ENCODE assay signal across 12 cellular contexts in the genomic region with DNA sequence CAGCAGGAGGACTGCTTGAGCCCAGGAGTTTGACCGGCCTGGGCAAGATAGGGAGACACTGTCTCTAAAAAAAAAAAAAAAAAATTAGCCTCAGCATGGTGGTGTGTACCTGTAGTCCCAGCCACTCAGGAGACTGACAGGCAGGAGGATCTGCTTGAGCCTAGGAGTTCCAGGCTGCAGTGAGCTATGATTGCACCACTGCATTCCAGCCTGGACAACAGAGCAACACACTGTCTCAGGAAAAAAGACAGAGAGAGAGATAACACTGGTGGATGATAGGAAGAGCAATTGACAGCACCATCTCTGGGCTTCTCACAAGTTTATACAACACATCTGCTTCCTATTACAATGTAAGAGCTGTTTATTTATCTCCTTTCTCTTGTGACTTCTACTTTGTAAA. TPM values are rescaled to one million over a fixed set of nuclear protein-coding genes. Genes with fewer than 3 reads are reported as not detected.
A peak's percentile ranks its signal among the peaks of the same experiment; 100 is the strongest.
DNase-seq lines count a peak whose midpoint lies in the region; ATAC-seq and TF ChIP-seq lines count a peak whose summit lies in the region.
"Had no signal": no experiment of that assay in that cellular context is flagged by ENCODE, and none has a peak within 500 bp of the region (broad histone marks: within the 10 kb centered on the region; RNA-seq: fewer than 3 reads in every experiment).

No MANE protein-coding gene starts in this region.

- peak overlapping the region in 4 of 10 donors; percentile 26 to 67 (median 51) for H3K4me3 Mint-ChIP-seq in naive thymus-derived CD8-positive, alpha-beta T cell

- peaks cover 0 to 3% (median 0%) of the 10 kb centered on the region in 3 donors for H3K36me3 Mint-ChIP-seq in naive thymus-derived CD8-positive, alpha-beta T cell

- CTCF ChIA-PET in HEK293 (lab: Yijun Ruan, JAX): no interaction called here

- DNase-seq in adipocyte (ENCODE audit: low read depth): peak; percentile 41
- DNase-seq in naive thymus-derived CD8-positive, alpha-beta T cell: no peak
- no peak for DNase-seq in RKO (ENCODE audit: low spot score)
- DNase-seq in NCI-H774 (lab: John Stamatoyannopoulos, UW): no peak
- DNase-seq in GF-D8 (lab: John Stamatoyannopoulos, UW): no peak
- DNase-seq: effector memory CD4-positive, alpha-beta T cell; left cardiac atrium; NCI-H146; SHP77 had no signal

- peak overlapping the region in 6 of 10 donors; percentile 6 to 82 (median 71) for H3K27ac Mint-ChIP-seq in naive thymus-derived CD8-positive, alpha-beta T cell

- peaks cover 28 to 63% (median 53%) of the 10 kb centered on the region in 4 donors for H3K4me1 Mint-ChIP-seq in naive thymus-derived CD8-positive, alpha-beta T cell

- POLR2A ChIA-PET in HEK293 (lab: Yijun Ruan, JAX): interaction anchor here (0.6 kb wide), 1 partner anchor 544 kb away, joined by 3 read pairs; no protein-coding TSS in a partner anchor
- POLR2A ChIA-PET in naive thymus-derived CD8-positive, alpha-beta T cell (lab: Charles Lee): interaction anchor here (0.7 to 6.3 kb wide), 7 partner anchors 22 to 317 kb away, joined by 3 to 129 read pairs (median 4); partner anchors contain the start of genes GMEB1, MED18 and YTHDF2

- H3K9me3 Mint-ChIP-seq in naive thymus-derived CD8-positive, alpha-beta T cell: no peaks in the 10 kb centered on the region

- H4K20me1 ChIP-seq in BLaER1 treated with 17β-estradiol and CSF1 and Interleukin-3, amounts not matched to agents 10 nM and 100 nM: peaks cover 0 to 8% (median 0%) of the 10 kb centered on the region in 11 experiments; a peak in 1 of 22 replicates

- no peaks in the 10 kb centered on the region for H3K27me3 ChIP-seq in BLaER1 treated with 17β-estradiol and CSF1 and Interleukin-3, amounts not matched to agents 10 nM and 100 nM
- H3K27me3 ChIP-seq in adipocyte (replicated peaks; ENCODE audit: control insufficient read depth, insufficient read depth, low read length): no peaks in the 10 kb centered on the region

- no peak overlapping the region for H3K4me2 ChIP-seq in BLaER1 treated with 17β-estradiol and CSF1 and Interleukin-3, amounts not matched to agents 10 nM and 100 nM

- no peak for ATAC-seq in naive thymus-derived CD8-positive, alpha-beta T cell
- ATAC-seq: left cardiac atrium had no signal

- H3K4me1 ChIP-seq in BLaER1 treated with 17β-estradiol and CSF1 and Interleukin-3, amounts not matched to agents 10 nM and 100 nM: peaks cover 45 to 69% (median 49%) of the 10 kb centered on the region in 10 experiments
- H3K4me1 ChIP-seq in HEK293 (ENCODE audit: control insufficient read depth, insufficient read depth, low read length): no peaks in the 10 kb centered on the region
- peaks cover 17% of the 10 kb centered on the region for H3K4me1 ChIP-seq in adipocyte (ENCODE audit: control insufficient read depth, insufficient read depth, low read length)

- H3K27me3 Mint-ChIP-seq in naive thymus-derived CD8-positive, alpha-beta T cell: no peaks in the 10 kb centered on the region

- peak overlapping the region in 6 of 11 experiments; percentile 6 to 39 (median 30); a peak in 8 of 22 replicates for H3K27ac ChIP-seq in BLaER1 treated with 17β-estradiol and CSF1 and Interleukin-3, amounts not matched to agents 10 nM and 100 nM
- H3K27ac ChIP-seq in HEK293 (ENCODE audit: extremely low read depth, low read depth, low read length): no peak overlapping the region

- peak overlapping the region in 4 of 11 experiments; percentile 1 to 32 (median 14); a peak in 3 of 22 replicates for H3K9ac ChIP-seq in BLaER1 treated with 17β-estradiol and CSF1 and Interleukin-3, amounts not matched to agents 10 nM and 100 nM
- H3K9ac ChIP-seq in adipocyte (ENCODE audit: low read length): no peak overlapping the region

- TF ChIP-seq CTCF in HEK293 (tag by site-specific recombination; IDR thresholded peaks at IDR 0.05): no peak

- no peak overlapping the region for H3K4me3 ChIP-seq in BLaER1 treated with 17β-estradiol and CSF1 and Interleukin-3, amounts not matched to agents 10 nM and 100 nM
- H3K4me3 ChIP-seq in HEK293 (ENCODE audit: low read depth, low read length) (no peak overlapping the region), adipocyte (ENCODE audit: low read length) (no peak overlapping the region)

- H3K9me3 ChIP-seq in BLaER1 treated with 17β-estradiol and CSF1 and Interleukin-3, amounts not matched to agents 10 nM and 100 nM (replicated peaks in 1 of 11): no peaks in the 10 kb centered on the region
- H3K9me3 ChIP-seq in HEK293 (ENCODE audit: control insufficient read depth, insufficient read depth, low read depth, low read length): no peaks in the 10 kb centered on the region
- H3K9me3 ChIP-seq in adipocyte (ENCODE audit: control insufficient read depth, low read length): no peaks in the 10 kb centered on the region

- no peaks in the 10 kb centered on the region for H3K36me3 ChIP-seq in BLaER1 treated with 17β-estradiol and CSF1 and Interleukin-3, amounts not matched to agents 10 nM and 100 nM
- H3K36me3 ChIP-seq in HEK293 (ENCODE audit: control insufficient read depth in 2 of 2, insufficient read depth in 1 of 2, low read length in 2 of 2) (no peaks in the 10 kb centered on the region), adipocyte (ENCODE audit: control insufficient read depth, insufficient read depth, low read length, severe bottlenecking) (no peaks in the 10 kb centered on the region)

TF ChIP-seq in HEK293, 187 proteins besides CTCF, POLR2A, EP300 and RAD21:
- no peak for TF ChIP-seq HIC1 (tag by site-specific recombination; IDR thresholded peaks at IDR 0.05)
- peak; percentile 61; the same call in 1 of the 2 replicates for TF ChIP-seq ZBTB17 (tag by site-specific recombination; IDR thresholded peaks at IDR 0.05)

RNA-seq across cellular contexts. Expression of gene RNU11, which starts 2.4 kb away (rescaled TPM):
- total RNA-seq in naive thymus-derived CD8-positive, alpha-beta T cell: not detected
- not detected for polyA plus RNA-seq in naive thymus-derived CD8-positive, alpha-beta T cell
- total RNA-seq: H1, left cardiac atrium had no signal
- polyA plus RNA-seq: H1 had no signal

RNA-seq across cellular contexts. Expression of gene TAF12, which starts 3.2 kb away (rescaled TPM):
- total RNA-seq in naive thymus-derived CD8-positive, alpha-beta T cell: 10 to 100 TPM; 25.1 to 28.1 TPM
- polyA plus RNA-seq in naive thymus-derived CD8-positive, alpha-beta T cell: 10 to 100 TPM; 42.4 to 50.1 (median 47.3) TPM

RNA-seq across cellular contexts. Expression of gene GMEB1, which starts 22.5 kb away (rescaled TPM):
- 10 to 100 TPM; 20.5 to 23.2 TPM for total RNA-seq in naive thymus-derived CD8-positive, alpha-beta T cell
- polyA plus RNA-seq in naive thymus-derived CD8-positive, alpha-beta T cell: 10 to 100 TPM; 12.5 to 18.2 (median 17.1) TPM

RNA-seq across cellular contexts. Expression of gene RAB42, which starts 54.0 kb away (rescaled TPM):
- not detected for total RNA-seq in naive thymus-derived CD8-positive, alpha-beta T cell
- not detected for polyA plus RNA-seq in naive thymus-derived CD8-positive, alpha-beta T cell
